In the genomic region with DNA sequence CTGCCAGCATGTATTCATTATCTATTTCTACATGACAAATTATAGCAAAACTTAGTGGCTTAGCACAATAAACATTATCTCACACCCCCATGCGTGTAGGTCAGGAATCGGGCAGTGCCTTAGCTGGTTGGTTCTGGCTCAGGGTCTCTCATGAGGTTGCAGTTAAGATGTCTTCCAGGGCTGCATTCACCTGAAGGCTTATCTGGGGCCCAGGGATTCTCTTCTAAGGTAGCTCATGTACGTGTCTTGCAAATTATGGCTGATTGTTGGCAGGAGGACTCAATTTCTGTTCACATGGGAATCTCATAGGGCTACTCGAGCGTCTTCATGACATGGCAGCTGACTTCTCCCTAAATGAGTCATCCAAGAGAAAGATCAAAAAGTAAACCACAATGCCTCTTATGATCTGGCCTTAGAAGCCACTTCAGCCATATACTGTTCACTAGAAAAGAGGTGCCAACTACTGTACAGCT, we compare ENCODE assay signal across 12 cellular contexts. TPM values are rescaled to one million over a fixed set of nuclear protein-coding genes. Genes with fewer than 3 reads are reported as not detected.
DNase-seq lines count a peak whose midpoint lies in the region; ATAC-seq, FAIRE-seq and TF ChIP-seq lines count a peak whose summit lies in the region.
"Had no signal": no experiment of that assay in that cellular context is flagged by ENCODE, and none has a peak within 500 bp of the region (broad histone marks: within the 10 kb centered on the region; RNA-seq: fewer than 3 reads in every experiment).

No MANE protein-coding gene starts in this region.

- TF ChIP-seq CTCF in GM12865 (IDR thresholded peaks at IDR 0.05; ENCODE audit: insufficient read depth, low read depth, low read length, missing control alignments) (no peak), keratinocyte (optimal IDR thresholded peaks at IDR 0.05 in 1 of 3, IDR thresholded peaks at IDR 0.05 in 1 of 3, conservative IDR thresholded peaks at IDR 0.05 in 1 of 3; ENCODE audit: extremely low read depth in 1 of 3, insufficient read depth in 2 of 3, low read length in 3 of 3) (no peak)

- peak overlapping the region; percentile 17 for H3K4me2 ChIP-seq in keratinocyte (ENCODE audit: control insufficient read depth, extremely low read depth, insufficient read depth, low read depth, low read length)

- POLR2A ChIA-PET in activated CD8-positive, alpha-beta T cell treated with anti-CD3 and anti-CD28 coated beads, Interleukin-2, amount 10 ng/mL, durations not matched to agents 7 days and 5 days (lab: Charles Lee): no interaction called here

- no peaks in the 10 kb centered on the region for H3K27me3 Mint-ChIP-seq in activated CD8-positive, alpha-beta T cell treated with anti-CD3 and anti-CD28 coated beads, Interleukin-2, amount 10 ng/mL, durations not matched to agents 7 days and 5 days (ENCODE audit: low read depth)
- H3K27me3 Mint-ChIP-seq: activated naive CD4-positive, alpha-beta T cell treated with anti-CD3 and anti-CD28 coated beads, Interleukin-2, amount 50 U/mL, for 24 hours had no signal

- no peak overlapping the region for H3K4me3 Mint-ChIP-seq in activated CD8-positive, alpha-beta T cell treated with anti-CD3 and anti-CD28 coated beads, Interleukin-2, amount 10 ng/mL, durations not matched to agents 7 days and 5 days
- H3K4me3 Mint-ChIP-seq: activated naive CD4-positive, alpha-beta T cell treated with anti-CD3 and anti-CD28 coated beads, Interleukin-2, amount 50 U/mL, for 24 hours had no signal

- no peaks in the 10 kb centered on the region for H4K20me1 ChIP-seq in keratinocyte (ENCODE audit: control insufficient read depth, extremely low read depth, insufficient read depth, low read length)

- dilution Hi-C loops in keratinocyte (cut with MboI; ENCODE audit: extremely low pct_ligation_motif_present, low sequenced_read_pairs): no loop called here

- no peaks in the 10 kb centered on the region for H3K4me1 Mint-ChIP-seq in activated CD8-positive, alpha-beta T cell treated with anti-CD3 and anti-CD28 coated beads, Interleukin-2, amount 10 ng/mL, durations not matched to agents 7 days and 5 days (ENCODE audit: low read depth)
- H3K4me1 Mint-ChIP-seq: activated naive CD4-positive, alpha-beta T cell treated with anti-CD3 and anti-CD28 coated beads, Interleukin-2, amount 50 U/mL, for 24 hours had no signal

- H3K9me3 ChIP-seq in SJCRH30 (replicated peaks): no peaks in the 10 kb centered on the region
- H3K9me3 ChIP-seq in keratinocyte (ENCODE audit: control insufficient read depth, low read depth, low read length): no peaks in the 10 kb centered on the region
- H3K9me3 ChIP-seq: esophagus squamous epithelium had no signal

- no peaks in the 10 kb centered on the region for H3K9me1 ChIP-seq in keratinocyte (ENCODE audit: control insufficient read depth, extremely low read depth, insufficient read depth, low read length)

- no peaks in the 10 kb centered on the region for H3K36me3 Mint-ChIP-seq in activated CD8-positive, alpha-beta T cell treated with anti-CD3 and anti-CD28 coated beads, Interleukin-2, amount 10 ng/mL, durations not matched to agents 7 days and 5 days (ENCODE audit: low read depth)
- H3K36me3 Mint-ChIP-seq: activated naive CD4-positive, alpha-beta T cell treated with anti-CD3 and anti-CD28 coated beads, Interleukin-2, amount 50 U/mL, for 24 hours had no signal

- H3K9me3 Mint-ChIP-seq in activated CD8-positive, alpha-beta T cell treated with anti-CD3 and anti-CD28 coated beads, Interleukin-2, amount 10 ng/mL, durations not matched to agents 7 days and 5 days (ENCODE audit: insufficient read depth): no peaks in the 10 kb centered on the region
- H3K9me3 Mint-ChIP-seq: activated naive CD4-positive, alpha-beta T cell treated with anti-CD3 and anti-CD28 coated beads, Interleukin-2, amount 50 U/mL, for 24 hours had no signal

- ATAC-seq in HG02610 (IDR thresholded peaks at IDR 0.05; ENCODE audit: unreplicated experiment) (peak; percentile 80), GM21390 (IDR thresholded peaks at IDR 0.05; ENCODE audit: unreplicated experiment) (no peak)
- no peak for ATAC-seq in activated CD8-positive, alpha-beta T cell treated with anti-CD3 and anti-CD28 coated beads, Interleukin-2, amount 10 ng/mL, durations not matched to agents 7 days and 5 days

- no peaks in the 10 kb centered on the region for H3K36me3 ChIP-seq in SJCRH30
- no peaks in the 10 kb centered on the region for H3K36me3 ChIP-seq in keratinocyte (ENCODE audit: control insufficient read depth in 2 of 2, extremely low read depth in 1 of 2, insufficient read depth in 2 of 2, low read length in 2 of 2)
- H3K36me3 ChIP-seq: esophagus squamous epithelium, WERI-Rb-1 had no signal

- peak; percentile 55 for FAIRE-seq in keratinocyte (lab: Jason Lieb, UNC)

- H2AFZ ChIP-seq in keratinocyte (ENCODE audit: control insufficient read depth, low read length): peak overlapping the region; percentile 60

- H3K9ac ChIP-seq in keratinocyte (ENCODE audit: control insufficient read depth, extremely low read depth, insufficient read depth, low read length): no peak overlapping the region

- no peaks in the 10 kb centered on the region for H3K79me2 ChIP-seq in keratinocyte (ENCODE audit: control insufficient read depth, insufficient read depth, low read length)

- no peaks in the 10 kb centered on the region for H3K27me3 ChIP-seq in SJCRH30
- H3K27me3 ChIP-seq in keratinocyte (ENCODE audit: control insufficient read depth, extremely low read depth, insufficient read depth, low read length): no peaks in the 10 kb centered on the region
- H3K27me3 ChIP-seq: esophagus squamous epithelium had no signal

- H3K4me3 ChIP-seq in GM12865 (ENCODE audit: low read depth, low read length) (no peak overlapping the region), SJCRH30 (no peak overlapping the region), keratinocyte (ENCODE audit: control insufficient read depth in 2 of 3, extremely low read depth in 1 of 3, insufficient read depth in 2 of 3, low read depth in 1 of 3, low read length in 3 of 3) (no peak overlapping the region)
- H3K4me3 ChIP-seq: esophagus squamous epithelium had no signal

- CTCF ChIA-PET in activated CD8-positive, alpha-beta T cell treated with anti-CD3 and anti-CD28 coated beads, Interleukin-2, amount 10 ng/mL, durations not matched to agents 7 days and 5 days (lab: Charles Lee): interaction anchor here (1.4 kb wide), 1 partner anchor 44 kb away, joined by 4 read pairs; no protein-coding TSS in a partner anchor

- H3K27ac Mint-ChIP-seq in activated CD8-positive, alpha-beta T cell treated with anti-CD3 and anti-CD28 coated beads, Interleukin-2, amount 10 ng/mL, durations not matched to agents 7 days and 5 days: no peak overlapping the region
- H3K27ac Mint-ChIP-seq: activated naive CD4-positive, alpha-beta T cell treated with anti-CD3 and anti-CD28 coated beads, Interleukin-2, amount 50 U/mL, for 24 hours had no signal

- peaks cover 16% of the 10 kb centered on the region for H3K4me1 ChIP-seq in SJCRH30
- peaks cover 35% of the 10 kb centered on the region for H3K4me1 ChIP-seq in keratinocyte (ENCODE audit: control insufficient read depth, extremely low read depth, insufficient read depth, low read length)

- DNase-seq in GM12865 (ENCODE audit: low read depth): peak; percentile 57
- peak; percentile 28 to 70 for DNase-seq in SJCRH30
- DNase-seq in keratinocyte (ENCODE audit: low read depth, low spot score): peak; percentile 42
- no peak for DNase-seq in activated CD8-positive, alpha-beta T cell treated with anti-CD3 and anti-CD28 coated beads, Interleukin-2, amount 10 ng/mL, durations not matched to agents 7 days and 5 days
- no peak for DNase-seq in NCI-H1436 (lab: John Stamatoyannopoulos, UW)
- DNase-seq in NCI-H1048 (lab: John Stamatoyannopoulos, UW): no peak
- DNase-seq: esophagus squamous epithelium, NCI-H748 treated with DMSO at 0.1 percent for 48 hours, WERI-Rb-1 had no signal

- no peak overlapping the region for H3K27ac ChIP-seq in SJCRH30
- H3K27ac ChIP-seq in keratinocyte (ENCODE audit: control insufficient read depth, insufficient read depth, low read length): peak overlapping the region; percentile 39
- H3K27ac ChIP-seq: WERI-Rb-1 had no signal

RNA-seq across cellular contexts. Expression of a gene that starts 42.9 kb away (rescaled TPM):
- total RNA-seq in SJCRH30 (2014; rRNA removed; shearing (Covaris generic)): 37.1 and 44.5 TPM in 2 replicates
- polyA plus RNA-seq in keratinocyte: 16.3 to 22.3 TPM (median 19.3 TPM) in 3 replicates
- polyA plus RNA-seq in keratinocyte (2011; ENCODE audit: low read depth): 125 TPM
- 7.4 and 15.8 TPM in 2 replicates for polyA plus RNA-seq in keratinocyte (2011; cell fraction: cytosol; rRNA removed)
- 43.1 and 52.5 TPM in 2 replicates for polyA plus RNA-seq in keratinocyte (2011; cell fraction: nucleus; rRNA removed)
- 20.4 and 38.9 TPM in 2 replicates for polyA plus RNA-seq in keratinocyte (2012; ENCODE audit: low replicate concordance)
- 19.9 to 41.0 TPM (median 28.5 TPM) in 3 replicates for polyA minus RNA-seq in keratinocyte
- 13.8 TPM for polyA minus RNA-seq in keratinocyte (2011; cell fraction: cytosol; rRNA and poly(A)+ RNA removed)
- 52.3 and 100 TPM in 2 replicates for polyA minus RNA-seq in keratinocyte (2011; cell fraction: nucleus; rRNA and poly(A)+ RNA removed)
- total RNA-seq in activated CD8-positive, alpha-beta T cell treated with anti-CD3 and anti-CD28 coated beads, Interleukin-2, amount 10 ng/mL, durations not matched to agents 7 days and 5 days: 1 to 10 TPM; 8.6 to 8.9 TPM

Comparison
In these comparisons a context has a peak if more than half of its experiments do, and no peak if none do; other contexts are left out.
1. DNase-seq: peak in GM12865 (single experiment), SJCRH30 (2 of 2) and keratinocyte (single experiment); none in activated CD8-positive, alpha-beta T cell treated with anti-CD3 and anti-CD28 coated beads, Interleukin-2, amount 10 ng/mL, durations not matched to agents 7 days and 5 days (single experiment), NCI-H1436 (single experiment) and NCI-H1048 (single experiment).